Comparison of ENCODE assay signal across 8 cellular contexts in the genomic region with DNA sequence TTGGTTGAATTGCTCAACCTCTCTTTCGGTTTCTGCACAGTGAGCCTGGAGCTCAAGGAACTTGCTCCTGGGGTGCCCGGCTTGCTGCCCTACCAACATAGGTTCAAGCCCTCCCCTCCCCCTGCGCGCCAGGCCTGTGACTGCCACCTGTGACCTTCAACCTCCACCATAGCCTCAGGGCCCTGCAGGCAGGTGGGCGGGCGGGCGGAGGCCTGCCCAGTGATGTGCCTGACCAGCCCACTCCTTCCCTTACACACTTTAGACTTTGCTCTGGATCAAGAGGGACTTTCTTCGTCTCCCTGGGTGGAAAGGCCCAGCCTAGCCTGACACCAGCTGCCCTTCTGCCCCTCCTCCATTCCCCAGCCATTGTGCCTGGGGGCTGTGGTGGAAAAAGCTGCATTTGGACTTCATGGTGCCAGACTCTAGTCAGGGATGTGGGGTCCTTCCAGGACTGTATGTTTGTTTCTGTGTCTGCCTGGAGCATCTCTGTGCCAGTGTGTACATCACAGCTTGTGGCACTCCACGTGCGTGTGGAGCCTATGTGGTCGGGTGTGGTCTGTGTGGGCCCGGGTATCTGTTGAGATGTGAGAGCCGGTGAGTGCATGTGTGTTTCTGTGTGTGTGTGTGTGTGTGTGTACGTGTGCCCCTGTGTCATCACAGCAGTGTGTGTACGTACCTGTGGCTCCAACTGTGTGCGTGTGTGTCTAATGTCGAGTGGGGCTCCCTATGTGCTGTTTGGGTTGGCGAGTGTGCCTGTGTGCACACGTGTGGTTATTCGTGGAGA. TPM values are rescaled to one million over a fixed set of nuclear protein-coding genes. Genes with fewer than 3 reads are reported as not detected.
DNase-seq lines count a peak whose midpoint lies in the region; ATAC-seq and TF ChIP-seq lines count a peak whose summit lies in the region.

No MANE protein-coding gene starts in this region.

- no peak overlapping the region for H3K4me3 ChIP-seq in skin epidermis

- no peak overlapping the region for H3K4me3 Mint-ChIP-seq in activated naive CD8-positive, alpha-beta T cell treated with anti-CD3 and anti-CD28 coated beads for 36 hours

- no peaks in the 10 kb centered on the region for H3K4me1 ChIP-seq in foreskin keratinocyte

- no peaks in the 10 kb centered on the region for H3K9me3 Mint-ChIP-seq in activated naive CD8-positive, alpha-beta T cell treated with anti-CD3 and anti-CD28 coated beads for 36 hours

- peak overlapping the region in 11 of 21 experiments; percentile 8 to 84 (median 38) for H3K27ac ChIP-seq in skin epidermis
- H3K27ac ChIP-seq in foreskin keratinocyte = no peak overlapping the region

- DNase-seq in activated naive CD8-positive, alpha-beta T cell treated with anti-CD3 and anti-CD28 coated beads for 36 hours = peak; percentile 34
- no peak for DNase-seq in foreskin keratinocyte
- DNase-seq in AG08396 (ENCODE audit: low spot score) = no peak
- DNase-seq in ecto neural progenitor cell (ENCODE audit: low spot score) = no peak

- H3K27me3 ChIP-seq in foreskin keratinocyte = no peaks in the 10 kb centered on the region

- H3K27me3 Mint-ChIP-seq in activated naive CD8-positive, alpha-beta T cell treated with anti-CD3 and anti-CD28 coated beads for 36 hours = no peaks in the 10 kb centered on the region

- peaks cover 20% of the 10 kb centered on the region for H3K4me1 Mint-ChIP-seq in activated naive CD8-positive, alpha-beta T cell treated with anti-CD3 and anti-CD28 coated beads for 36 hours

- no peaks in the 10 kb centered on the region for H3K36me3 Mint-ChIP-seq in activated naive CD8-positive, alpha-beta T cell treated with anti-CD3 and anti-CD28 coated beads for 36 hours

- H3K27ac Mint-ChIP-seq in activated naive CD8-positive, alpha-beta T cell treated with anti-CD3 and anti-CD28 coated beads for 36 hours = peak overlapping the region; percentile 34

- no peak for TF ChIP-seq CTCF in foreskin keratinocyte (conservative IDR thresholded peaks at IDR 0.05)

- peak; percentile 44 for ATAC-seq in GM18909 (IDR thresholded peaks at IDR 0.05; ENCODE audit: poor library complexity, unreplicated experiment)
- ATAC-seq in HG03196 (IDR thresholded peaks at IDR 0.05; ENCODE audit: unreplicated experiment) = peak; percentile 46
- ATAC-seq in foreskin keratinocyte = no peak
- ATAC-seq in HG02571 (IDR thresholded peaks at IDR 0.05; ENCODE audit: unreplicated experiment) = no peak

RNA-seq across cellular contexts. Expression of a gene that starts 9.5 kb away (rescaled TPM):
- total RNA-seq in activated naive CD8-positive, alpha-beta T cell treated with anti-CD3 and anti-CD28 coated beads for 36 hours = 10 to 100 TPM; 16.5 to 17.5 TPM
- total RNA-seq in foreskin keratinocyte = 10.1 and 12.4 TPM in 2 replicates
- 17.9 and 18.2 TPM in 2 replicates for polyA plus RNA-seq in foreskin keratinocyte

RNA-seq across cellular contexts. Expression of a gene that starts 40.3 kb away (rescaled TPM):
- 10 to 100 TPM; 49.3 to 50.7 TPM for total RNA-seq in activated naive CD8-positive, alpha-beta T cell treated with anti-CD3 and anti-CD28 coated beads for 36 hours
- 30.1 and 36.0 TPM in 2 replicates for total RNA-seq in foreskin keratinocyte
- polyA plus RNA-seq in foreskin keratinocyte = 27.9 and 34.1 TPM in 2 replicates

Comparison
In these comparisons a context has a peak if more than half of its experiments do, and no peak if none do; other contexts are left out.
1. ATAC-seq: peak in GM18909 (single experiment) and HG03196 (single experiment); none in foreskin keratinocyte (single experiment) and HG02571 (single experiment).